Comparison of ENCODE assay signal across 8 cellular contexts in the genomic region with DNA sequence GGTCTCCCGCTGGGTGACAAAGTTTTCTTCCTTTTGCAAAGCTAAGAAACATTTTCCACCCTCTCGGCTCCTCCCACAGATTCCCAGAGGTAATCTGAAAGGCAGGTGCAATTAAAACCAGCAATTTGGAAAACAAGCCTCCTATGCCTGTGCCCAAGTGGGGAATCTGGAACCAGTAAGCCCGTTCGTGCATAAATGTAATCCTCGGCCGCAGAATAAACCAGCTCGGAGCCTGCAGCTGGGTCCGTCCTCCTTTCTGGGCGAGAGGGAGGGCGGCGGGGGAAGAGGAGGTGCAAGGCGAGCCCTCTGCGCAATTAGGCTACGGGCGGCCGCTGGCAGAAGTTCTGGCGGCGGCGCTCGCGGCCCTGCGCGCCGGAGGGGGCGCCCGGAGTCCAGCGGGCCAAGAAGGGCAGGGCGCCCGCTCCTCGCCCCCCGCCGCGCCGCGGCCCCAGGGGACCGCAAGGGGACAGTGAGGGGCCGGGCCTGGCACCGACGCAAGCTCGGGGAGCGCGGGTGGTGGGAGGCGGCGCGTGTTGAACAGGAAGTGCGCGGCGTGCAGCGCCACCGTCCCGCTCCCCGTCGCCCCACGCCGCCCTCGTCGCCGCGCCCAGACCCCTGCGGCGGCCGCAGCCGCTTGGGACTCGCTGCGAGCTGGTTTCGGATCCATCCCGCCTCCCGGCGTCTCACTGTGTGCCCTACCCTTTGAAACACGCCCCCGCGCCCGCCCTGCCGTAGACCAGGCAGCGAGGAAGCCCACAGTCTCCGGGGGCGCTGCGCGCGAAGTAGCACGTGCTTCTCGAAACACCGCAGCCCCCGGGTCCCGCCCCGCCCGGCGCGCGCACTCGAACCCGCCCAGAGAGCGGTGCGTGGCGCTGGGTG. TPM values are rescaled to one million over a fixed set of nuclear protein-coding genes. Genes with fewer than 3 reads are reported as not detected.
DNase-seq lines count a peak whose midpoint lies in the region; ATAC-seq and TF ChIP-seq lines count a peak whose summit lies in the region.

PRKAG2 (minus strand) TSS at position 217 of the 879 bp plus-strand sequence. CDS start 495 bp downstream, outside the sequence.

- no peak for TF ChIP-seq POLR2A in erythroblast (IDR thresholded peaks at IDR 0.05; ENCODE audit: low read length)

- ATAC-seq in HG03045 (IDR thresholded peaks at IDR 0.05; ENCODE audit: unreplicated experiment) (peak; percentile 59), naive B cell (ENCODE audit: low read depth in 2 of 2) (peak; percentile 57)

- H3K4me1 Mint-ChIP-seq in naive B cell = peaks cover 10 to 19% (median 11%) of the 10 kb centered on the region in 3 donors

- peak within 1 kb of the TSS; percentile 95 to 99 (median 98) for H3K4me3 Mint-ChIP-seq in naive B cell

- H3K36me3 Mint-ChIP-seq in naive B cell = no peaks in the 10 kb centered on the region

- H3K27ac Mint-ChIP-seq in naive B cell = peak within 1 kb of the TSS; percentile 90 to 98 (median 96)

- H3K9me3 Mint-ChIP-seq in naive B cell = no peaks in the 10 kb centered on the region

- DNase-seq in NCI-H1436 (lab: John Stamatoyannopoulos, UW) = peak; percentile 15
- DNase-seq in NCI-H1436 treated with DMSO at 0.1 percent for 48 hours (lab: John Stamatoyannopoulos, UW) = no peak
- peak; percentile 7 for DNase-seq in NCI-H524 treated with DMSO at 0.1 percent for 48 hours (lab: John Stamatoyannopoulos, UW)
- peak; percentile 76 for DNase-seq in activated T-cell treated with anti-CD3 and anti-CD28 coated beads for 4 hours
- peak; percentile 23 to 28 for DNase-seq in erythroblast (lab: John Stamatoyannopoulos, UW)
- DNase-seq in naive B cell = peak; percentile 78
- peak; percentile 69 to 82 for DNase-seq in stimulated activated CD8-positive, alpha-beta memory T cell treated with anti-CD3 and anti-CD28 coated beads, Interleukin-7, amount 100 ng/mL, for 4 hours (ENCODE audit: low read depth in 2 of 2)

- no peaks in the 10 kb centered on the region for H3K27me3 Mint-ChIP-seq in naive B cell

RNA-seq across cellular contexts. Expression of gene PRKAG2, which starts in this region (rescaled TPM):
- 10 to 100 TPM; 16.2 to 25.4 (median 20.0) TPM for polyA plus RNA-seq in naive B cell (ENCODE audit: low read depth in 6 of 6)
